ENCODE assay signal across 8 cellular contexts in genomic region chr2:156319811-156320490, GRCh38. TPM values are rescaled to one million over a fixed set of nuclear protein-coding genes. Genes with fewer than 3 reads are reported as not detected.
DNase-seq lines count a peak whose midpoint lies in the region; ATAC-seq and TF ChIP-seq lines count a peak whose summit lies in the region.

No MANE protein-coding gene starts in this region.

- H3K27ac Mint-ChIP-seq in activated CD4-positive, alpha-beta memory T cell treated with anti-CD3 and anti-CD28 coated beads for 36 hours, result no peak overlapping the region
- no peak overlapping the region for H3K27ac Mint-ChIP-seq in activated CD4-positive, alpha-beta memory T cell treated with anti-CD3 and anti-CD28 coated beads, Interleukin-2, amount 10 ng/mL, durations not matched to agents 7 days and 5 days

- H3K27me3 ChIP-seq in endocrine pancreas (ENCODE audit: control insufficient read depth, insufficient read depth, low read length) (no peaks in the 10 kb centered on the region), mesendoderm (ENCODE audit: insufficient read depth, low read length, poor library complexity) (peaks cover 34% of the 10 kb centered on the region), upper lobe of right lung (peaks cover 38% of the 10 kb centered on the region)

- no peaks in the 10 kb centered on the region for H3K9me3 Mint-ChIP-seq in activated CD4-positive, alpha-beta memory T cell treated with anti-CD3 and anti-CD28 coated beads for 36 hours
- no peaks in the 10 kb centered on the region for H3K9me3 Mint-ChIP-seq in activated CD4-positive, alpha-beta memory T cell treated with anti-CD3 and anti-CD28 coated beads, Interleukin-2, amount 10 ng/mL, durations not matched to agents 7 days and 5 days

- peaks cover 32% of the 10 kb centered on the region for H3K4me1 Mint-ChIP-seq in activated CD4-positive, alpha-beta memory T cell treated with anti-CD3 and anti-CD28 coated beads for 36 hours (ENCODE audit: low read depth)
- peaks cover 32% of the 10 kb centered on the region for H3K4me1 Mint-ChIP-seq in activated CD4-positive, alpha-beta memory T cell treated with anti-CD3 and anti-CD28 coated beads, Interleukin-2, amount 10 ng/mL, durations not matched to agents 7 days and 5 days

- H2BK5ac ChIP-seq in mesendoderm (ENCODE audit: low read length), result no peak overlapping the region

- H4K8ac ChIP-seq in mesendoderm (ENCODE audit: low read depth, low read length), result no peak overlapping the region

- H3K4me1 ChIP-seq in endocrine pancreas (ENCODE audit: control insufficient read depth, insufficient read depth, low read length) (no peaks in the 10 kb centered on the region), mesendoderm (ENCODE audit: control insufficient read depth, low read depth, low read length) (peaks cover 3% of the 10 kb centered on the region), upper lobe of right lung (peaks cover 23% of the 10 kb centered on the region)

- H3K9ac ChIP-seq in endocrine pancreas (ENCODE audit: control insufficient read depth, insufficient read depth, low read length), result no peak overlapping the region
- peak overlapping the region; percentile 40 for H3K9ac ChIP-seq in mesendoderm (ENCODE audit: low read length)

- no peaks in the 10 kb centered on the region for H3K79me1 ChIP-seq in mesendoderm (ENCODE audit: low read length)

- WGBS in mesendoderm (ENCODE audit: extremely low coverage, insufficient coverage, low lambda C conversion rate), result no CpG with 5 or more reads among the region's 47 CpGs

- H3K18ac ChIP-seq in mesendoderm (ENCODE audit: low read length), result no peak overlapping the region

- peak overlapping the region; percentile 69 for H3K4me2 ChIP-seq in mesendoderm (ENCODE audit: low read length)

- peak; percentile 25 for TF ChIP-seq CTCF in upper lobe of right lung (IDR thresholded peaks at IDR 0.05)

- no peak overlapping the region for H3K27ac ChIP-seq in mesendoderm (ENCODE audit: low read depth, low read length)
- H3K27ac ChIP-seq in upper lobe of right lung, result peak overlapping the region; percentile 27

- no peaks in the 10 kb centered on the region for H3K36me3 ChIP-seq in endocrine pancreas (ENCODE audit: control insufficient read depth, insufficient read depth, low read length)
- H3K36me3 ChIP-seq in mesendoderm (ENCODE audit: control insufficient read depth, insufficient read depth, low read length), result no peaks in the 10 kb centered on the region
- H3K36me3 ChIP-seq in upper lobe of right lung, result no peaks in the 10 kb centered on the region

- no peak overlapping the region for H2AK5ac ChIP-seq in mesendoderm (ENCODE audit: low read length)

- CTCF ChIA-PET in activated CD4-positive, alpha-beta memory T cell treated with anti-CD3 and anti-CD28 coated beads for 36 hours (lab: Charles Lee), result interaction anchor here (0.7 to 1.3 kb wide), 2 partner anchors 265 to 942 kb away, joined by 3 to 4 read pairs; no protein-coding TSS in a partner anchor
- CTCF ChIA-PET in activated CD4-positive, alpha-beta memory T cell treated with anti-CD3 and anti-CD28 coated beads, Interleukin-2, amount 10 ng/mL, durations not matched to agents 7 days and 5 days (lab: Charles Lee), result no interaction called here

- POLR2A ChIA-PET in activated CD4-positive, alpha-beta memory T cell treated with anti-CD3 and anti-CD28 coated beads for 36 hours (lab: Charles Lee), result interaction anchor here (0.7 kb wide), 1 partner anchor 10 kb away, joined by 4 read pairs; no protein-coding TSS in a partner anchor
- POLR2A ChIA-PET in activated CD4-positive, alpha-beta memory T cell treated with anti-CD3 and anti-CD28 coated beads, Interleukin-2, amount 10 ng/mL, durations not matched to agents 7 days and 5 days (lab: Charles Lee), result interaction anchor here (0.8 kb wide), 1 partner anchor 12 kb away, joined by 4 read pairs; no protein-coding TSS in a partner anchor

- intact Hi-C loops in activated CD4-positive, alpha-beta memory T cell treated with anti-CD3 and anti-CD28 coated beads for 36 hours (cut with micrococcal nuclease), result no loop called here
- intact Hi-C loops in upper lobe of right lung (cut with DNase I), result no loop called here

- H2BK120ac ChIP-seq in mesendoderm (ENCODE audit: low read depth, low read length), result no peak overlapping the region

- peak overlapping the region; percentile 71 for H3K56ac ChIP-seq in mesendoderm (ENCODE audit: low read length)

- peaks cover 58% of the 10 kb centered on the region for H3K27me3 Mint-ChIP-seq in activated CD4-positive, alpha-beta memory T cell treated with anti-CD3 and anti-CD28 coated beads for 36 hours
- H3K27me3 Mint-ChIP-seq in activated CD4-positive, alpha-beta memory T cell treated with anti-CD3 and anti-CD28 coated beads, Interleukin-2, amount 10 ng/mL, durations not matched to agents 7 days and 5 days, result peaks cover 80% of the 10 kb centered on the region

- ATAC-seq in upper lobe of right lung, result peak; percentile 92
- ATAC-seq in HG03025 (IDR thresholded peaks at IDR 0.05; ENCODE audit: low FRiP score, unreplicated experiment), result no peak

- H3K79me2 ChIP-seq in mesendoderm (ENCODE audit: control insufficient read depth, insufficient read depth, low read length), result no peaks in the 10 kb centered on the region

- DNase-seq in activated CD4-positive, alpha-beta memory T cell treated with anti-CD3 and anti-CD28 coated beads for 36 hours, result no peak
- DNase-seq in activated CD4-positive, alpha-beta memory T cell treated with anti-CD3 and anti-CD28 coated beads, Interleukin-2, amount 10 ng/mL, durations not matched to agents 7 days and 5 days, result no peak
- DNase-seq in mesendoderm (peak; percentile 87), upper lobe of right lung (peak; percentile 82)
- DNase-seq in activated CD8-positive, alpha-beta memory T cell treated with anti-CD3 and anti-CD28 coated beads for 24 hours, result no peak
- DNase-seq in stimulated activated CD4-positive, alpha-beta T cell treated with anti-CD3 and anti-CD28 coated beads, Interleukin-1b, Interleukin-23, amount 100 ng/mL, for 48 hours, result no peak

- H4K5ac ChIP-seq in mesendoderm (ENCODE audit: low read length), result no peak overlapping the region

- H3K23ac ChIP-seq in mesendoderm (ENCODE audit: low read length), result no peak overlapping the region

- no peaks in the 10 kb centered on the region for H3K9me3 ChIP-seq in endocrine pancreas (ENCODE audit: control insufficient read depth, low read length)
- H3K9me3 ChIP-seq in upper lobe of right lung, result no peaks in the 10 kb centered on the region

- no peak overlapping the region for H2BK15ac ChIP-seq in mesendoderm (replicated peaks; ENCODE audit: low read depth)

- peak overlapping the region; percentile 36 for H3K4me3 Mint-ChIP-seq in activated CD4-positive, alpha-beta memory T cell treated with anti-CD3 and anti-CD28 coated beads for 36 hours
- no peak overlapping the region for H3K4me3 Mint-ChIP-seq in activated CD4-positive, alpha-beta memory T cell treated with anti-CD3 and anti-CD28 coated beads, Interleukin-2, amount 10 ng/mL, durations not matched to agents 7 days and 5 days

- no peak overlapping the region for H3K4ac ChIP-seq in mesendoderm (ENCODE audit: low read depth, low read length)

- peaks cover 9% of the 10 kb centered on the region for H3K36me3 Mint-ChIP-seq in activated CD4-positive, alpha-beta memory T cell treated with anti-CD3 and anti-CD28 coated beads for 36 hours
- peaks cover 4% of the 10 kb centered on the region for H3K36me3 Mint-ChIP-seq in activated CD4-positive, alpha-beta memory T cell treated with anti-CD3 and anti-CD28 coated beads, Interleukin-2, amount 10 ng/mL, durations not matched to agents 7 days and 5 days (ENCODE audit: low read depth)

- H3K4me3 ChIP-seq in endocrine pancreas (ENCODE audit: control insufficient read depth, insufficient read depth, low read length), result peak overlapping the region; percentile 78
- H3K4me3 ChIP-seq in mesendoderm (ENCODE audit: low read length), result peak overlapping the region; percentile 15
- H3K4me3 ChIP-seq in upper lobe of right lung, result peak overlapping the region; percentile 49

RNA-seq across cellular contexts. Expression of gene NR4A2, which starts 12.6 kb away (rescaled TPM):
- total RNA-seq in activated CD4-positive, alpha-beta memory T cell treated with anti-CD3 and anti-CD28 coated beads for 36 hours, result 10 to 100 TPM in 1 of 2 experiments, 1 to 10 TPM in 1; 9.3 to 10.0 TPM
- 1 to 10 TPM; 3.4 to 3.8 TPM for total RNA-seq in activated CD4-positive, alpha-beta memory T cell treated with anti-CD3 and anti-CD28 coated beads, Interleukin-2, amount 10 ng/mL, durations not matched to agents 7 days and 5 days
- 1.1 TPM for polyA plus RNA-seq in mesendoderm (2013, experiment 1 of 2)
- polyA plus RNA-seq in mesendoderm (2013, experiment 2 of 2), result 1.2 TPM
- total RNA-seq in upper lobe of right lung, result 3.5 TPM

Comparison
In these comparisons a context has a peak if more than half of its experiments do, and no peak if none do; other contexts are left out.
1. DNase-seq: peak in mesendoderm (single experiment) and upper lobe of right lung (single experiment); none in activated CD4-positive, alpha-beta memory T cell treated with anti-CD3 and anti-CD28 coated beads for 36 hours (single experiment), activated CD4-positive, alpha-beta memory T cell treated with anti-CD3 and anti-CD28 coated beads, Interleukin-2, amount 10 ng/mL, durations not matched to agents 7 days and 5 days (single experiment), activated CD8-positive, alpha-beta memory T cell treated with anti-CD3 and anti-CD28 coated beads for 24 hours (single experiment) and stimulated activated CD4-positive, alpha-beta T cell treated with anti-CD3 and anti-CD28 coated beads, Interleukin-1b, Interleukin-23, amount 100 ng/mL, for 48 hours (single experiment).
2. H3K4me3 ChIP-seq: peak in every context shown above with its lines; median percentile 78 in endocrine pancreas; 49 in upper lobe of right lung; 15 in mesendoderm.